Comparison of ENCODE assay signal across 21 cellular contexts in genomic region chrX:104428231-104428630, GRCh38.
"Had no signal": no experiment of that assay in that cellular context is flagged by ENCODE, and none has a peak within 500 bp of the region (broad histone marks: within the 10 kb centered on the region; RNA-seq: fewer than 3 reads in every experiment).

No MANE protein-coding gene starts in this region.

- H3K4me3 ChIP-seq: sigmoid colon, transverse colon had no signal

- H3K27me3 ChIP-seq: transverse colon had no signal

- H3K36me3 ChIP-seq: sigmoid colon, transverse colon had no signal

- DNase-seq: activated CD4-positive, alpha-beta memory T cell treated with anti-CD3 and anti-CD28 coated beads, Interleukin-2, amount 10 ng/mL, durations not matched to agents 7 days and 5 days; activated CD4-positive, alpha-beta T cell treated with anti-CD3 and anti-CD28 coated beads, Interleukin-2, amount 10 ng/mL, durations not matched to agents 24 days and 14 days; activated gamma-delta T cell; activated naive CD4-positive, alpha-beta T cell treated with anti-CD3 and anti-CD28 coated beads, Interleukin-2, amount 50 U/mL, for 16 hours; activated T-cell treated with anti-CD3 and anti-CD28 coated beads for 4 hours; aorta; central memory CD4-positive, alpha-beta T cell; effector memory CD4-positive, alpha-beta T cell; immature natural killer cell; left ventricle myocardium superior; midbrain; retina; sigmoid colon; stimulated activated CD4-positive, alpha-beta T cell treated with anti-CD3 and anti-CD28 coated beads, Interleukin-2, amount 100 ng/mL, for 48 hours; stimulated activated CD8-positive, alpha-beta memory T cell treated with anti-CD3 and anti-CD28 coated beads, Interleukin-4, amount 100 ng/mL, for 48 hours; stimulated activated naive B cell treated with anti-CD40 and anti-IgM and Interleukin-4, amounts not matched to agents 10 μg/mL and 1 μg/mL and 100 μg/mL, for 72 hours; transverse colon had no signal

- H3K9me3 ChIP-seq: sigmoid colon, transverse colon had no signal

- H3K27ac ChIP-seq: sigmoid colon, transverse colon, VCaP had no signal

- H3K4me1 ChIP-seq: sigmoid colon, transverse colon had no signal

- FAIRE-seq: endothelial cell of umbilical vein had no signal

- ATAC-seq: activated CD4-positive, CD25-positive, alpha-beta regulatory T cell treated with anti-CD3 and anti-CD28 coated beads, Interleukin-2, amount 50 U/mL, for 24 hours; left ventricle myocardium superior; natural killer cell treated with Interleukin-12 subunit alpha and Interleukin-12 subunit beta and Interleukin-15 and Interleukin-18, amount 100 ng/mL, for 72 hours; stimulated activated naive B cell treated with anti-CD40 and anti-IgM and Interleukin-4, amounts not matched to agents 10 μg/mL and 1 μg/mL and 100 μg/mL, for 72 hours had no signal
